1 cellular context compared by ENCODE assay signal in genomic region chr22:42879371-42880021, GRCh38.
TF ChIP-seq lines count a peak whose summit lies in the region.

No MANE protein-coding gene starts in this region.

TF ChIP-seq in HepG2, 621 proteins besides CTCF, POLR2A, EP300 and RAD21 (continued from another document):
- TF ChIP-seq ZNF609 (CRISPR knock-in tag; IDR thresholded peaks at IDR 0.05; ENCODE audit: borderline replicate concordance) (no peak), ZNF780A (CRISPR knock-in tag; IDR thresholded peaks at IDR 0.05) (no peak), ZNF670 (CRISPR knock-in tag; IDR thresholded peaks at IDR 0.05; ENCODE audit: borderline replicate concordance) (no peak), SNAPC5 (CRISPR knock-in tag; IDR thresholded peaks at IDR 0.05; ENCODE audit: borderline replicate concordance) (no peak), ZNF879 (CRISPR knock-in tag; IDR thresholded peaks at IDR 0.05) (no peak), MED8 (CRISPR knock-in tag; IDR thresholded peaks at IDR 0.05; ENCODE audit: insufficient replicate concordance) (no peak), ZBTB3 (CRISPR knock-in tag; IDR thresholded peaks at IDR 0.05; ENCODE audit: borderline replicate concordance, low read depth) (no peak), HNRNPL (IDR thresholded peaks at IDR 0.05; ENCODE audit: low read depth, low read length) (no peak), ZSCAN12 (CRISPR knock-in tag; IDR thresholded peaks at IDR 0.05) (no peak), RXRB (CRISPR knock-in tag; IDR thresholded peaks at IDR 0.05; ENCODE audit: borderline replicate concordance) (no peak)
- TF ChIP-seq, protein P1, sequence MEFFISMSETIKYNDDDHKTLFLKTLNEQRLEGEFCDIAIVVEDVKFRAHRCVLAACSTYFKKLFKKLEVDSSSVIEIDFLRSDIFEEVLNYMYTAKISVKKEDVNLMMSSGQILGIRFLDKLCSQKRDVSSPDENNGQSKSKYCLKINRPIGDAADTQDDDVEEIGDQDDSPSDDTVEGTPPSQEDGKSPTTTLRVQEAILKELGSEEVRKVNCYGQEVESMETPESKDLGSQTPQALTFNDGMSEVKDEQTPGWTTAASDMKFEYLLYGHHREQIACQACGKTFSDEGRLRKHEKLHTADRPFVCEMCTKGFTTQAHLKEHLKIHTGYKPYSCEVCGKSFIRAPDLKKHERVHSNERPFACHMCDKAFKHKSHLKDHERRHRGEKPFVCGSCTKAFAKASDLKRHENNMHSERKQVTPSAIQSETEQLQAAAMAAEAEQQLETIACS (CRISPR knock-in tag; IDR thresholded peaks at IDR 0.05), result no peak
- TF ChIP-seq, protein P2, sequence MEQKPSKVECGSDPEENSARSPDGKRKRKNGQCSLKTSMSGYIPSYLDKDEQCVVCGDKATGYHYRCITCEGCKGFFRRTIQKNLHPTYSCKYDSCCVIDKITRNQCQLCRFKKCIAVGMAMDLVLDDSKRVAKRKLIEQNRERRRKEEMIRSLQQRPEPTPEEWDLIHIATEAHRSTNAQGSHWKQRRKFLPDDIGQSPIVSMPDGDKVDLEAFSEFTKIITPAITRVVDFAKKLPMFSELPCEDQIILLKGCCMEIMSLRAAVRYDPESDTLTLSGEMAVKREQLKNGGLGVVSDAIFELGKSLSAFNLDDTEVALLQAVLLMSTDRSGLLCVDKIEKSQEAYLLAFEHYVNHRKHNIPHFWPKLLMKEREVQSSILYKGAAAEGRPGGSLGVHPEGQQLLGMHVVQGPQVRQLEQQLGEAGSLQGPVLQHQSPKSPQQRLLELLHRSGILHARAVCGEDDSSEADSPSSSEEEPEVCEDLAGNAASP (CRISPR knock-in tag; IDR thresholded peaks at IDR 0.05; ENCODE audit: borderline replicate concordance), result no peak
